8 cellular contexts compared by ENCODE assay signal in genomic region chr2:24919977-24920812, GRCh38. TPM values are rescaled to one million over a fixed set of nuclear protein-coding genes. Genes with fewer than 3 reads are reported as not detected.
DNase-seq lines count a peak whose midpoint lies in the region; ATAC-seq and TF ChIP-seq lines count a peak whose summit lies in the region.

TSS of gene ADCY3 (minus strand) at chr2:24920237. CDS start at chr2:24918987, 1,250 bp downstream.

- H3K9me3 Mint-ChIP-seq in activated naive CD4-positive, alpha-beta T cell treated with anti-CD3 and anti-CD28 coated beads for 36 hours = no peaks in the 10 kb centered on the region

- no peak for TF ChIP-seq POLR2A in transverse colon (IDR thresholded peaks at IDR 0.05)

- H3K27ac ChIP-seq in transverse colon = peak within 1 kb of the TSS; percentile 66 to 71 (median 70)

- H3K27me3 ChIP-seq in transverse colon = no peaks in the 10 kb centered on the region

- intact Hi-C loops in activated naive CD4-positive, alpha-beta T cell treated with anti-CD3 and anti-CD28 coated beads for 36 hours (cut with micrococcal nuclease) = loop anchor here (1.0 to 10.0 kb wide), 5 partner anchors 51 to 509 kb away; partner anchors contain the start of genes CENPO, DNAJC27, EFR3B and PTRHD1
- intact Hi-C loops in transverse colon (cut with DNase I; ENCODE audit: low total_unique reads) = no loop called here

- peak; percentile 50 for DNase-seq in ACHN
- peak; percentile 81 for DNase-seq in RPMI8226
- DNase-seq in activated naive CD4-positive, alpha-beta T cell treated with anti-CD3 and anti-CD28 coated beads for 36 hours = peak; percentile 64
- peak; percentile 82 for DNase-seq in germinal center (ENCODE audit: low spot score)
- no peak for DNase-seq in occipital lobe (lab: John Stamatoyannopoulos, UW)
- peak; percentile 59 for DNase-seq in transverse colon

- CTCF ChIA-PET in activated naive CD4-positive, alpha-beta T cell treated with anti-CD3 and anti-CD28 coated beads for 36 hours (lab: Charles Lee) = no interaction called here

- H3K4me1 ChIP-seq in transverse colon = peaks cover 0 to 28% (median 14%) of the 10 kb centered on the region in 4 donors

- no peaks in the 10 kb centered on the region for H3K36me3 ChIP-seq in transverse colon

- no peak for TF ChIP-seq CTCF in transverse colon (IDR thresholded peaks at IDR 0.05)

- H3K4me3 Mint-ChIP-seq in activated naive CD4-positive, alpha-beta T cell treated with anti-CD3 and anti-CD28 coated beads for 36 hours = peak within 1 kb of the TSS; percentile 95

- no peaks in the 10 kb centered on the region for H3K9me3 ChIP-seq in transverse colon

- WGBS in transverse colon (ENCODE audit: low coverage in 1 of 2), 2 donors = 1% methylated on average over 9 of the region's 125 CpGs; no CpG with 5 or more reads in 1 of the 2 donors

- H3K4me1 Mint-ChIP-seq in activated naive CD4-positive, alpha-beta T cell treated with anti-CD3 and anti-CD28 coated beads for 36 hours (ENCODE audit: low read depth) = peaks cover 30% of the 10 kb centered on the region

- in situ Hi-C loops in ACHN (cut with HindIII; ENCODE audit: low pct_ligation_motif_present, low pct_unique_long_range_greater_than_20kb, low sequenced_read_pairs) (no loop called here), transverse colon (cut with MboI; ENCODE audit: low pct_ligation_motif_present in 1 of 4, low pct_unique_long_range_greater_than_20kb in 1 of 4, low sequenced_read_pairs in 3 of 4) (no loop called here)

- H3K27me3 Mint-ChIP-seq in activated naive CD4-positive, alpha-beta T cell treated with anti-CD3 and anti-CD28 coated beads for 36 hours (ENCODE audit: low read depth) = no peaks in the 10 kb centered on the region

- H3K36me3 Mint-ChIP-seq in activated naive CD4-positive, alpha-beta T cell treated with anti-CD3 and anti-CD28 coated beads for 36 hours (ENCODE audit: low read depth) = peaks cover 20% of the 10 kb centered on the region

- ATAC-seq in GM18861 (IDR thresholded peaks at IDR 0.05; ENCODE audit: unreplicated experiment) (peak; percentile 29), HG03095 (IDR thresholded peaks at IDR 0.05; ENCODE audit: unreplicated experiment) (peak; percentile 46)

- peak within 1 kb of the TSS; percentile 51 to 77 (median 60) for H3K4me3 ChIP-seq in transverse colon

- TF ChIP-seq EP300 in transverse colon (IDR thresholded peaks at IDR 0.05; ENCODE audit: low read depth) = no peak

- peak within 1 kb of the TSS; percentile 86 for H3K27ac Mint-ChIP-seq in activated naive CD4-positive, alpha-beta T cell treated with anti-CD3 and anti-CD28 coated beads for 36 hours

RNA-seq across cellular contexts. Expression of gene ADCY3, which starts in this region (rescaled TPM):
- 10 to 100 TPM; 44.8 to 49.9 TPM for total RNA-seq in activated naive CD4-positive, alpha-beta T cell treated with anti-CD3 and anti-CD28 coated beads for 36 hours
- total RNA-seq in occipital lobe (22.5 TPM), transverse colon (10 to 100 TPM; 11.7 to 80.2 (median 22.6) TPM)
